1 cellular context compared by ENCODE assay signal in genomic region chr13:20921572-20921971, GRCh38.
A peak's percentile ranks its signal among the peaks of the same experiment; 100 is the strongest.
TF ChIP-seq lines count a peak whose summit lies in the region.

No MANE protein-coding gene starts in this region.

TF ChIP-seq in HepG2, 621 proteins besides CTCF, POLR2A, EP300 and RAD21 (continued from another document and continues in another):
- TF ChIP-seq HIC2 (CRISPR knock-in tag; IDR thresholded peaks at IDR 0.05; ENCODE audit: low read depth) (no peak), LCORL (IDR thresholded peaks at IDR 0.05) (no peak), LCORL (CRISPR knock-in tag; IDR thresholded peaks at IDR 0.05) (peak; percentile 39; the same call in 1 of the 2 replicates), SALL1 (CRISPR knock-in tag; IDR thresholded peaks at IDR 0.05) (peak; percentile 55; the same call in 1 of the 2 replicates), HMGA1 (CRISPR knock-in tag; conservative IDR thresholded peaks at IDR 0.05) (no peak), ZNF660 (CRISPR knock-in tag; IDR thresholded peaks at IDR 0.05; ENCODE audit: borderline replicate concordance, low read depth) (no peak), MEIS2 (CRISPR knock-in tag; IDR thresholded peaks at IDR 0.05) (no peak), ZNF260 (CRISPR knock-in tag; IDR thresholded peaks at IDR 0.05; ENCODE audit: borderline replicate concordance, low read depth) (no peak), ZFX (CRISPR knock-in tag; IDR thresholded peaks at IDR 0.05; ENCODE audit: low read depth) (peak; percentile 55), ZEB1 (IDR thresholded peaks at IDR 0.05; ENCODE audit: insufficient replicate concordance, low read depth) (no peak), ZFP91 (CRISPR knock-in tag; IDR thresholded peaks at IDR 0.05; ENCODE audit: borderline replicate concordance) (no peak), HNRNPH1 (optimal IDR thresholded peaks at IDR 0.05; ENCODE audit: low read depth, low read length) (no peak), HDAC1 (CRISPR knock-in tag; IDR thresholded peaks at IDR 0.05) (peak; percentile 56), ZNF292 (CRISPR knock-in tag; IDR thresholded peaks at IDR 0.05; ENCODE audit: borderline replicate concordance, low read depth) (peak; percentile 47; the same call in 1 of the 2 replicates), XRCC5 (optimal IDR thresholded peaks at IDR 0.05; ENCODE audit: low read length) (no peak), ZNF598 (CRISPR knock-in tag; IDR thresholded peaks at IDR 0.05; ENCODE audit: borderline replicate concordance) (no peak), JUN (CRISPR knock-in tag; IDR thresholded peaks at IDR 0.05) (no peak), SIX4 (CRISPR knock-in tag; IDR thresholded peaks at IDR 0.05) (no peak), SOX6 (IDR thresholded peaks at IDR 0.05) (no peak), SOX6 (CRISPR knock-in tag; IDR thresholded peaks at IDR 0.05) (peak; percentile 37; the same call in 1 of the 2 replicates), MAF1 (CRISPR knock-in tag; IDR thresholded peaks at IDR 0.05; ENCODE audit: borderline replicate concordance) (no peak), ZBTB38 (CRISPR knock-in tag; IDR thresholded peaks at IDR 0.05) (no peak), HNF4A (CRISPR knock-in tag; IDR thresholded peaks at IDR 0.05) (peak; percentile 87), THAP11 (CRISPR knock-in tag; IDR thresholded peaks at IDR 0.05) (0 out of 2 replicates have a peak, but pooled peaks have one; percentile 23), SOX5 (CRISPR knock-in tag; IDR thresholded peaks at IDR 0.05; ENCODE audit: borderline replicate concordance) (no peak), KMT2A (CRISPR knock-in tag; IDR thresholded peaks at IDR 0.05) (no peak), ZBTB7B (CRISPR knock-in tag; IDR thresholded peaks at IDR 0.05) (no peak), SKIL (CRISPR knock-in tag; IDR thresholded peaks at IDR 0.05; ENCODE audit: borderline replicate concordance) (no peak), ZNF883 (CRISPR knock-in tag; IDR thresholded peaks at IDR 0.05; ENCODE audit: not compliant biosample characterization) (no peak), KDM6A (CRISPR knock-in tag; IDR thresholded peaks at IDR 0.05; ENCODE audit: low read depth) (0 out of 2 replicates have a peak, but pooled peaks have one; percentile 11), CEBPG (CRISPR knock-in tag; IDR thresholded peaks at IDR 0.05) (no peak), KDM1A (CRISPR knock-in tag; IDR thresholded peaks at IDR 0.05) (peak; percentile 91; the same call in 1 of the 2 replicates), DMTF1 (CRISPR knock-in tag; IDR thresholded peaks at IDR 0.05) (no peak), FOXA1 (IDR thresholded peaks at IDR 0.05) (no peak), FOXA1 (CRISPR knock-in tag; IDR thresholded peaks at IDR 0.05) (peak; percentile 89), POGZ (CRISPR knock-in tag; IDR thresholded peaks at IDR 0.05) (0 out of 2 replicates have a peak, but pooled peaks have one; percentile 27), GATAD2A (CRISPR knock-in tag; IDR thresholded peaks at IDR 0.05) (peak; percentile 63; the same call in 1 of the 2 replicates), ZBTB25 (CRISPR knock-in tag; IDR thresholded peaks at IDR 0.05) (no peak), CHD2 (IDR thresholded peaks at IDR 0.05; ENCODE audit: low read depth, low read length) (no peak), FOXK1 (CRISPR knock-in tag; IDR thresholded peaks at IDR 0.05; ENCODE audit: borderline replicate concordance, low read depth) (no peak), ZKSCAN8 (CRISPR knock-in tag; IDR thresholded peaks at IDR 0.05; ENCODE audit: borderline replicate concordance) (no peak), PPARG (CRISPR knock-in tag; conservative IDR thresholded peaks at IDR 0.05) (no peak), ZSCAN22 (CRISPR knock-in tag; IDR thresholded peaks at IDR 0.05) (peak; percentile 96), PITX1 (CRISPR knock-in tag; IDR thresholded peaks at IDR 0.05) (0 out of 2 replicates have a peak, but pooled peaks have one; percentile 18), ETV5 (CRISPR knock-in tag; IDR thresholded peaks at IDR 0.05; ENCODE audit: borderline replicate concordance) (no peak), TEAD2 (CRISPR knock-in tag; IDR thresholded peaks at IDR 0.05) (no peak), ZNF614 (CRISPR knock-in tag; IDR thresholded peaks at IDR 0.05; ENCODE audit: borderline replicate concordance) (no peak), KLF15 (CRISPR knock-in tag; IDR thresholded peaks at IDR 0.05; ENCODE audit: borderline replicate concordance) (no peak), RELA (CRISPR knock-in tag; IDR thresholded peaks at IDR 0.05) (no peak), ZNF570 (CRISPR knock-in tag; IDR thresholded peaks at IDR 0.05; ENCODE audit: borderline replicate concordance) (no peak)
- TF ChIP-seq, protein P1, sequence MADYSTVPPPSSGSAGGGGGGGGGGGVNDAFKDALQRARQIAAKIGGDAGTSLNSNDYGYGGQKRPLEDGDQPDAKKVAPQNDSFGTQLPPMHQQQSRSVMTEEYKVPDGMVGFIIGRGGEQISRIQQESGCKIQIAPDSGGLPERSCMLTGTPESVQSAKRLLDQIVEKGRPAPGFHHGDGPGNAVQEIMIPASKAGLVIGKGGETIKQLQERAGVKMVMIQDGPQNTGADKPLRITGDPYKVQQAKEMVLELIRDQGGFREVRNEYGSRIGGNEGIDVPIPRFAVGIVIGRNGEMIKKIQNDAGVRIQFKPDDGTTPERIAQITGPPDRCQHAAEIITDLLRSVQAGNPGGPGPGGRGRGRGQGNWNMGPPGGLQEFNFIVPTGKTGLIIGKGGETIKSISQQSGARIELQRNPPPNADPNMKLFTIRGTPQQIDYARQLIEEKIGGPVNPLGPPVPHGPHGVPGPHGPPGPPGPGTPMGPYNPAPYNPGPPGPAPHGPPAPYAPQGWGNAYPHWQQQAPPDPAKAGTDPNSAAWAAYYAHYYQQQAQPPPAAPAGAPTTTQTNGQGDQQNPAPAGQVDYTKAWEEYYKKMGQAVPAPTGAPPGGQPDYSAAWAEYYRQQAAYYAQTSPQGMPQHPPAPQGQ (CRISPR knock-in tag; IDR thresholded peaks at IDR 0.05; ENCODE audit: borderline replicate concordance) = no peak
- TF ChIP-seq, protein P2, sequence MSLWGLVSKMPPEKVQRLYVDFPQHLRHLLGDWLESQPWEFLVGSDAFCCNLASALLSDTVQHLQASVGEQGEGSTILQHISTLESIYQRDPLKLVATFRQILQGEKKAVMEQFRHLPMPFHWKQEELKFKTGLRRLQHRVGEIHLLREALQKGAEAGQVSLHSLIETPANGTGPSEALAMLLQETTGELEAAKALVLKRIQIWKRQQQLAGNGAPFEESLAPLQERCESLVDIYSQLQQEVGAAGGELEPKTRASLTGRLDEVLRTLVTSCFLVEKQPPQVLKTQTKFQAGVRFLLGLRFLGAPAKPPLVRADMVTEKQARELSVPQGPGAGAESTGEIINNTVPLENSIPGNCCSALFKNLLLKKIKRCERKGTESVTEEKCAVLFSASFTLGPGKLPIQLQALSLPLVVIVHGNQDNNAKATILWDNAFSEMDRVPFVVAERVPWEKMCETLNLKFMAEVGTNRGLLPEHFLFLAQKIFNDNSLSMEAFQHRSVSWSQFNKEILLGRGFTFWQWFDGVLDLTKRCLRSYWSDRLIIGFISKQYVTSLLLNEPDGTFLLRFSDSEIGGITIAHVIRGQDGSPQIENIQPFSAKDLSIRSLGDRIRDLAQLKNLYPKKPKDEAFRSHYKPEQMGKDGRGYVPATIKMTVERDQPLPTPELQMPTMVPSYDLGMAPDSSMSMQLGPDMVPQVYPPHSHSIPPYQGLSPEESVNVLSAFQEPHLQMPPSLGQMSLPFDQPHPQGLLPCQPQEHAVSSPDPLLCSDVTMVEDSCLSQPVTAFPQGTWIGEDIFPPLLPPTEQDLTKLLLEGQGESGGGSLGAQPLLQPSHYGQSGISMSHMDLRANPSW (CRISPR knock-in tag; IDR thresholded peaks at IDR 0.05; ENCODE audit: borderline replicate concordance) = no peak
- TF ChIP-seq, protein P3, sequence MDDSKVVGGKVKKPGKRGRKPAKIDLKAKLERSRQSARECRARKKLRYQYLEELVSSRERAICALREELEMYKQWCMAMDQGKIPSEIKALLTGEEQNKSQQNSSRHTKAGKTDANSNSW (CRISPR knock-in tag; IDR thresholded peaks at IDR 0.05; ENCODE audit: borderline replicate concordance) = no peak
- TF ChIP-seq, protein P4, sequence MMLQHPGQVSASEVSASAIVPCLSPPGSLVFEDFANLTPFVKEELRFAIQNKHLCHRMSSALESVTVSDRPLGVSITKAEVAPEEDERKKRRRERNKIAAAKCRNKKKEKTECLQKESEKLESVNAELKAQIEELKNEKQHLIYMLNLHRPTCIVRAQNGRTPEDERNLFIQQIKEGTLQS (CRISPR knock-in tag; IDR thresholded peaks at IDR 0.05) = no peak
- TF ChIP-seq, protein P5, sequence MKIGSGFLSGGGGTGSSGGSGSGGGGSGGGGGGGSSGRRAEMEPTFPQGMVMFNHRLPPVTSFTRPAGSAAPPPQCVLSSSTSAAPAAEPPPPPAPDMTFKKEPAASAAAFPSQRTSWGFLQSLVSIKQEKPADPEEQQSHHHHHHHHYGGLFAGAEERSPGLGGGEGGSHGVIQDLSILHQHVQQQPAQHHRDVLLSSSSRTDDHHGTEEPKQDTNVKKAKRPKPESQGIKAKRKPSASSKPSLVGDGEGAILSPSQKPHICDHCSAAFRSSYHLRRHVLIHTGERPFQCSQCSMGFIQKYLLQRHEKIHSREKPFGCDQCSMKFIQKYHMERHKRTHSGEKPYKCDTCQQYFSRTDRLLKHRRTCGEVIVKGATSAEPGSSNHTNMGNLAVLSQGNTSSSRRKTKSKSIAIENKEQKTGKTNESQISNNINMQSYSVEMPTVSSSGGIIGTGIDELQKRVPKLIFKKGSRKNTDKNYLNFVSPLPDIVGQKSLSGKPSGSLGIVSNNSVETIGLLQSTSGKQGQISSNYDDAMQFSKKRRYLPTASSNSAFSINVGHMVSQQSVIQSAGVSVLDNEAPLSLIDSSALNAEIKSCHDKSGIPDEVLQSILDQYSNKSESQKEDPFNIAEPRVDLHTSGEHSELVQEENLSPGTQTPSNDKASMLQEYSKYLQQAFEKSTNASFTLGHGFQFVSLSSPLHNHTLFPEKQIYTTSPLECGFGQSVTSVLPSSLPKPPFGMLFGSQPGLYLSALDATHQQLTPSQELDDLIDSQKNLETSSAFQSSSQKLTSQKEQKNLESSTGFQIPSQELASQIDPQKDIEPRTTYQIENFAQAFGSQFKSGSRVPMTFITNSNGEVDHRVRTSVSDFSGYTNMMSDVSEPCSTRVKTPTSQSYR (CRISPR knock-in tag; IDR thresholded peaks at IDR 0.05; ENCODE audit: borderline replicate concordance) = peak; percentile 60; the same call in 1 of the 2 replicates
